27 cellular contexts compared by ENCODE assay signal in the genomic region with DNA sequence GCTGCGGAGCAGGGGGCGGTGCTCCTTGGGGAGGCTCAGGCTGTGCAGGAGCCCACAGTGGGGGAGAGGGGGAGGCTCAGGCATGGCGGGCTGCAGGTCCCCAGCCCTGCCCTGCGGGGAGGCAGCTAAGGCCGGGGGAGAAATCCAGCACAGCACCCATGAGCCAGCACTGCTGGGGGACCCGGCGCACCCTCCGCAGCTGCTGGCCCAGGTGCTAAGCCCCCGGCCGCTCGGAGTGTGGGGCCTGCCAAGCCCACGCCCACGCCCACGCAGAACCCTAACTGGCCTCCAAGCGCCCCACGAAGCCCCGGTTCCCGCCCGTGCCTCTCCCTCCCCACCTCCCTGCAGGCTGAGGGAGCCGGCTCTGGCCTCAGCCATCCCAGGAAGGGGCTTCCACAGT.
"Had no signal": no experiment of that assay in that cellular context is flagged by ENCODE, and none has a peak within 500 bp of the region (broad histone marks: within the 10 kb centered on the region; RNA-seq: fewer than 3 reads in every experiment).

No MANE protein-coding gene starts in this region.

- H3K27me3 ChIP-seq: suprapubic skin, testis, thyroid gland, tibial artery, tibial nerve, transverse colon, upper lobe of left lung, upper lobe of right lung, uterus, vagina had no signal

- H3K4me3 ChIP-seq: stomach, suprapubic skin, testis, thoracic aorta, thyroid gland, tibial artery, tibial nerve, transverse colon, upper lobe of left lung, upper lobe of right lung, uterus, vagina had no signal

- H3K36me3 ChIP-seq: stomach, suprapubic skin, thoracic aorta, thyroid gland, tibial artery, tibial nerve, transverse colon, upper lobe of left lung, upper lobe of right lung, uterus, vagina had no signal

- DNase-seq: stimulated activated CD4-positive, alpha-beta T cell treated with anti-CD3 and anti-CD28 coated beads, Interleukin-1b, Interleukin-23, amount 100 ng/mL, for 48 hours; stimulated activated CD4-positive, alpha-beta T cell treated with anti-CD3 and anti-CD28 coated beads, Interleukin-2, amount 100 ng/mL, for 24 hours; stimulated activated CD4-positive, alpha-beta T cell treated with anti-CD3 and anti-CD28 coated beads, Interleukin-2, amount 100 ng/mL, for 48 hours; stimulated activated CD4-positive, alpha-beta T cell treated with anti-CD3 and anti-CD28 coated beads, Interleukin-4, amount 100 ng/mL, for 1 hour; stimulated activated CD4-positive, alpha-beta T cell treated with anti-CD3 and anti-CD28 coated beads, Interleukin-4, amount 100 ng/mL, for 24 hours; stimulated activated CD4-positive, alpha-beta T cell treated with anti-CD3 and anti-CD28 coated beads, Interleukin-4, amount 100 ng/mL, for 4 hours; stimulated activated CD8-positive, alpha-beta memory T cell treated with anti-CD3 and anti-CD28 coated beads, Interleukin-4, amount 100 ng/mL, for 48 hours; stimulated activated naive B cell treated with anti-CD40 and anti-IgM and Interleukin-4, amounts not matched to agents 10 μg/mL and 1 μg/mL and 100 μg/mL, for 72 hours; stimulated activated naive CD4-positive, alpha-beta T cell; stimulated activated naive CD4-positive, alpha-beta T cell treated with Interleukin-2 at 50 U/mL for 16 hours; stomach; substantia nigra; thyroid gland; tibial artery; transverse colon; trophoblast cell; upper lobe of right lung; uterus had no signal

- H3K9me3 ChIP-seq: stomach, suprapubic skin, testis, thoracic aorta, thyroid gland, tibial artery, tibial nerve, transverse colon, upper lobe of left lung, upper lobe of right lung, uterus, vagina had no signal

- ATAC-seq: stimulated activated effector memory CD8-positive, alpha-beta T cell treated with anti-CD3 and anti-CD28 coated beads, Interleukin-12 subunit alpha, Interleukin-12 subunit beta, amount 100 ng/mL, for 72 hours; stimulated activated naive B cell treated with anti-CD40 and anti-IgM and Interleukin-4, amounts not matched to agents 10 μg/mL and 1 μg/mL and 100 μg/mL, for 72 hours; upper lobe of right lung had no signal

- H3K9me3 Mint-ChIP-seq: stimulated activated effector memory CD8-positive, alpha-beta T cell treated with anti-CD3 and anti-CD28 coated beads, Interleukin-12 subunit alpha, Interleukin-12 subunit beta, amount 100 ng/mL, for 72 hours; stimulated activated naive CD8-positive, alpha-beta T cell treated with anti-CD3 and anti-CD28 coated beads, Interleukin-15, Interleukin-2, amounts not matched to agents 100 ng/mL and 50 ng/mL, for 24 hours had no signal

- H3K27ac Mint-ChIP-seq: stimulated activated effector memory CD8-positive, alpha-beta T cell treated with anti-CD3 and anti-CD28 coated beads, Interleukin-12 subunit alpha, Interleukin-12 subunit beta, amount 100 ng/mL, for 72 hours; stimulated activated naive B cell treated with anti-CD40 and anti-IgM and Interleukin-4, amounts not matched to agents 10 μg/mL and 1 μg/mL and 100 μg/mL, for 72 hours; stimulated activated naive CD8-positive, alpha-beta T cell treated with anti-CD3 and anti-CD28 coated beads, Interleukin-15, Interleukin-2, amounts not matched to agents 100 ng/mL and 50 ng/mL, for 24 hours; type B pancreatic cell had no signal

- H3K36me3 Mint-ChIP-seq: stimulated activated effector memory CD8-positive, alpha-beta T cell treated with anti-CD3 and anti-CD28 coated beads, Interleukin-12 subunit alpha, Interleukin-12 subunit beta, amount 100 ng/mL, for 72 hours; stimulated activated naive B cell treated with anti-CD40 and anti-IgM and Interleukin-4, amounts not matched to agents 10 μg/mL and 1 μg/mL and 100 μg/mL, for 72 hours; type B pancreatic cell had no signal

- H3K27ac ChIP-seq: stomach, suprapubic skin, testis, thoracic aorta, thyroid gland, tibial artery, tibial nerve, transverse colon, upper lobe of left lung, upper lobe of right lung, uterus, vagina had no signal

- H3K4me1 ChIP-seq: stomach, suprapubic skin, testis, thyroid gland, transverse colon, upper lobe of left lung, upper lobe of right lung, uterus, vagina had no signal

- H3K4me1 Mint-ChIP-seq: stimulated activated effector memory CD8-positive, alpha-beta T cell treated with anti-CD3 and anti-CD28 coated beads, Interleukin-12 subunit alpha, Interleukin-12 subunit beta, amount 100 ng/mL, for 72 hours; stimulated activated naive B cell treated with anti-CD40 and anti-IgM and Interleukin-4, amounts not matched to agents 10 μg/mL and 1 μg/mL and 100 μg/mL, for 72 hours had no signal

- H3K4me3 Mint-ChIP-seq: stimulated activated effector memory CD8-positive, alpha-beta T cell treated with anti-CD3 and anti-CD28 coated beads, Interleukin-12 subunit alpha, Interleukin-12 subunit beta, amount 100 ng/mL, for 72 hours; stimulated activated naive B cell treated with anti-CD40 and anti-IgM and Interleukin-4, amounts not matched to agents 10 μg/mL and 1 μg/mL and 100 μg/mL, for 72 hours; stimulated activated naive CD8-positive, alpha-beta T cell treated with anti-CD3 and anti-CD28 coated beads, Interleukin-15, Interleukin-2, amounts not matched to agents 100 ng/mL and 50 ng/mL, for 24 hours; type B pancreatic cell had no signal
